Comparison of ENCODE assay signal across 14 cellular contexts in genomic region chr17:73715714-73716113, GRCh38.
DNase-seq lines count a peak whose midpoint lies in the region; ATAC-seq and TF ChIP-seq lines count a peak whose summit lies in the region.
"Had no signal": no experiment of that assay in that cellular context is flagged by ENCODE, and none has a peak within 500 bp of the region (broad histone marks: within the 10 kb centered on the region; RNA-seq: fewer than 3 reads in every experiment).

No MANE protein-coding gene starts in this region.

- peaks cover 46% of the 10 kb centered on the region for H3K4me1 ChIP-seq in BLaER1
- H3K4me1 ChIP-seq in testis: peaks cover 18% of the 10 kb centered on the region
- H3K4me1 ChIP-seq in SJCRH30: peaks cover 18% of the 10 kb centered on the region
- H3K4me1 ChIP-seq in foreskin keratinocyte: no peaks in the 10 kb centered on the region
- H3K4me1 ChIP-seq: HAP-1 had no signal

- peak overlapping the region; percentile 2 to 12 for H3K27ac Mint-ChIP-seq in T-cell

- WGBS in testis, 2 donors: 62 to 63% methylated on average over 8 to 10 of the region's 10 CpGs

- no peaks in the 10 kb centered on the region for H3K9me3 Mint-ChIP-seq in T-cell

- no peaks in the 10 kb centered on the region for H3K36me3 Mint-ChIP-seq in T-cell

- H3K4me3 ChIP-seq in BLaER1 (no peak overlapping the region), testis (no peak overlapping the region), SJCRH30 (no peak overlapping the region)
- H3K4me3 ChIP-seq: HAP-1 had no signal

- H4K20me1 ChIP-seq in BLaER1: no peaks in the 10 kb centered on the region

- no peak for TF ChIP-seq POLR2A in testis (IDR thresholded peaks at IDR 0.05)

- peak overlapping the region; percentile 27; the same call in 1 of the 2 replicates for H3K4me2 ChIP-seq in BLaER1
- H3K4me2 ChIP-seq: KMS-11 had no signal

- peaks cover 0 to 4% of the 10 kb centered on the region in 2 donors for H3K27me3 Mint-ChIP-seq in T-cell

- H3K36me3 ChIP-seq in BLaER1 (no peaks in the 10 kb centered on the region), testis (ENCODE audit: low read depth, missing control alignments) (no peaks in the 10 kb centered on the region), SJCRH30 (no peaks in the 10 kb centered on the region)
- H3K36me3 ChIP-seq: HAP-1 had no signal

- H3K27me3 ChIP-seq in BLaER1 (no peaks in the 10 kb centered on the region), testis (no peaks in the 10 kb centered on the region), SJCRH30 (no peaks in the 10 kb centered on the region), foreskin keratinocyte (no peaks in the 10 kb centered on the region)

- POLR2A ChIA-PET in T-cell (lab: Charles Lee): no interaction called here

- no peak overlapping the region for H3K4me3 Mint-ChIP-seq in T-cell

- H3K27ac ChIP-seq in BLaER1 (no peak overlapping the region), testis (no peak overlapping the region), SJCRH30 (no peak overlapping the region), foreskin keratinocyte (no peak overlapping the region)
- H3K27ac ChIP-seq: 22Rv1, KMS-11 had no signal

- H3K4me1 Mint-ChIP-seq in T-cell: peaks cover 20 to 42% (median 27%) of the 10 kb centered on the region in 3 donors

- H3K9me3 ChIP-seq in BLaER1 (no peaks in the 10 kb centered on the region), testis (no peaks in the 10 kb centered on the region), SJCRH30 (replicated peaks) (no peaks in the 10 kb centered on the region)
- H3K9me3 ChIP-seq: HAP-1 had no signal

- ATAC-seq in T-cell (replicated peaks in 1 of 4): no peak
- no peak for ATAC-seq in foreskin keratinocyte
- ATAC-seq: HepG2 had no signal

- intact Hi-C loops in testis (cut with DNase I; ENCODE audit: low total_unique reads): no loop called here

- no peak for TF ChIP-seq CTCF in testis (IDR thresholded peaks at IDR 0.05)
- no peak for TF ChIP-seq CTCF in foreskin keratinocyte (conservative IDR thresholded peaks at IDR 0.05)

- no peak for DNase-seq in T-cell
- peak; percentile 60 for DNase-seq in left kidney (ENCODE audit: low read depth, low spot score)
- peak; percentile 32 for DNase-seq in testis
- no peak for DNase-seq in SJCRH30
- DNase-seq in islet precursor cell: no peak
- no peak for DNase-seq in foreskin keratinocyte
- DNase-seq: Calu3, DMS79 treated with DMSO at 0.1 percent for 48 hours, GDM1 had no signal

- CTCF ChIA-PET in T-cell (lab: Charles Lee): no interaction called here

- no peak overlapping the region for H3K9ac ChIP-seq in BLaER1
- H3K9ac ChIP-seq: KMS-11 had no signal

Comparison
In these comparisons a context has a peak if more than half of its experiments do, and no peak if none do; other contexts are left out.
1. DNase-seq: peak in left kidney (single experiment) and testis (single experiment); none in T-cell (0 of 34), SJCRH30 (0 of 2), islet precursor cell (single experiment) and foreskin keratinocyte (0 of 2).